1 cellular context compared by ENCODE assay signal in genomic region chr22:42994917-42995562, GRCh38.
A peak's percentile ranks its signal among the peaks of the same experiment; 100 is the strongest.
TF ChIP-seq lines count a peak whose summit lies in the region.

No MANE protein-coding gene starts in this region.

TF ChIP-seq in HepG2, 621 proteins besides CTCF, POLR2A, EP300 and RAD21 (continued from another document and continues in another):
- TF ChIP-seq DDIT3 (CRISPR knock-in tag; IDR thresholded peaks at IDR 0.05) = no peak; the same call in 1 of the 2 replicates
- TF ChIP-seq KDM3A (CRISPR knock-in tag; IDR thresholded peaks at IDR 0.05; ENCODE audit: low read depth) = 0 out of 2 replicates have a peak, but pooled peaks have one; percentile 18
- TF ChIP-seq, protein P1, sequence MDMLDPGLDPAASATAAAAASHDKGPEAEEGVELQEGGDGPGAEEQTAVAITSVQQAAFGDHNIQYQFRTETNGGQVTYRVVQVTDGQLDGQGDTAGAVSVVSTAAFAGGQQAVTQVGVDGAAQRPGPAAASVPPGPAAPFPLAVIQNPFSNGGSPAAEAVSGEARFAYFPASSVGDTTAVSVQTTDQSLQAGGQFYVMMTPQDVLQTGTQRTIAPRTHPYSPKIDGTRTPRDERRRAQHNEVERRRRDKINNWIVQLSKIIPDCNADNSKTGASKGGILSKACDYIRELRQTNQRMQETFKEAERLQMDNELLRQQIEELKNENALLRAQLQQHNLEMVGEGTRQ (IDR thresholded peaks at IDR 0.05; ENCODE audit: low read depth, low read length) = no peak
- TF ChIP-seq, protein P1 (CRISPR knock-in tag; IDR thresholded peaks at IDR 0.05; ENCODE audit: borderline replicate concordance) = no peak
- TF ChIP-seq NFYB (CRISPR knock-in tag; IDR thresholded peaks at IDR 0.05) = no peak
- TF ChIP-seq ZNF629 (CRISPR knock-in tag; conservative IDR thresholded peaks at IDR 0.05) = no peak
- TF ChIP-seq CBX5 (CRISPR knock-in tag; IDR thresholded peaks at IDR 0.05; ENCODE audit: borderline replicate concordance) = peak; percentile 15; the same call in 1 of the 2 replicates
- TF ChIP-seq, protein P2, sequence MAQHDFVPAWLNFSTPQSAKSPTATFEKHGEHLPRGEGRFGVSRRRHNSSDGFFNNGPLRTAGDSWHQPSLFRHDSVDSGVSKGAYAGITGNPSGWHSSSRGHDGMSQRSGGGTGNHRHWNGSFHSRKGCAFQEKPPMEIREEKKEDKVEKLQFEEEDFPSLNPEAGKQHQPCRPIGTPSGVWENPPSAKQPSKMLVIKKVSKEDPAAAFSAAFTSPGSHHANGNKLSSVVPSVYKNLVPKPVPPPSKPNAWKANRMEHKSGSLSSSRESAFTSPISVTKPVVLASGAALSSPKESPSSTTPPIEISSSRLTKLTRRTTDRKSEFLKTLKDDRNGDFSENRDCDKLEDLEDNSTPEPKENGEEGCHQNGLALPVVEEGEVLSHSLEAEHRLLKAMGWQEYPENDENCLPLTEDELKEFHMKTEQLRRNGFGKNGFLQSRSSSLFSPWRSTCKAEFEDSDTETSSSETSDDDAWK (CRISPR knock-in tag; IDR thresholded peaks at IDR 0.05) = no peak
- TF ChIP-seq CCDC6 (CRISPR knock-in tag; IDR thresholded peaks at IDR 0.05) = peak; percentile 74; the same call in 1 of the 2 replicates
- TF ChIP-seq ZFYVE20 (CRISPR knock-in tag; IDR thresholded peaks at IDR 0.05; ENCODE audit: borderline replicate concordance, low read depth) = no peak
- TF ChIP-seq SPEN (CRISPR knock-in tag; IDR thresholded peaks at IDR 0.05; ENCODE audit: low read depth) = no peak
- TF ChIP-seq, protein P3, sequence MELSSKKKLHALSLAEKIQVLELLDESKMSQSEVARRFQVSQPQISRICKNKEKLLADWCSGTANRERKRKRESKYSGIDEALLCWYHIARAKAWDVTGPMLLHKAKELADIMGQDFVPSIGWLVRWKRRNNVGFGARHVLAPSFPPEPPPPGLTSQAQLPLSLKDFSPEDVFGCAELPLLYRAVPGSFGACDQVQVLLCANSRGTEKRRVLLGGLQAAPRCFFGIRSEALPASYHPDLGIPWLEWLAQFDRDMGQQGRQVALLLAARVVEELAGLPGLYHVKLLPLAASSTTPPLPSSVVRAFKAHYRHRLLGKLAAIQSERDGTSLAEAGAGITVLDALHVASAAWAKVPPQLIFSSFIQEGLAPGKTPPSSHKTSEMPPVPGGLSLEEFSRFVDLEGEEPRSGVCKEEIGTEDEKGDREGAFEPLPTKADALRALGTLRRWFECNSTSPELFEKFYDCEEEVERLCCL (CRISPR knock-in tag; IDR thresholded peaks at IDR 0.05; ENCODE audit: borderline replicate concordance) = no peak
- peak; percentile 93 for TF ChIP-seq ZSCAN29 (CRISPR knock-in tag; conservative IDR thresholded peaks at IDR 0.05)
- TF ChIP-seq ZNF713 (CRISPR knock-in tag; IDR thresholded peaks at IDR 0.05) = no peak
- no peak for TF ChIP-seq RNF2 (conservative IDR thresholded peaks at IDR 0.05; ENCODE audit: low read depth)
- no peak for TF ChIP-seq RFX5 (IDR thresholded peaks at IDR 0.05; ENCODE audit: low read depth, low read length)
- TF ChIP-seq, protein P4, sequence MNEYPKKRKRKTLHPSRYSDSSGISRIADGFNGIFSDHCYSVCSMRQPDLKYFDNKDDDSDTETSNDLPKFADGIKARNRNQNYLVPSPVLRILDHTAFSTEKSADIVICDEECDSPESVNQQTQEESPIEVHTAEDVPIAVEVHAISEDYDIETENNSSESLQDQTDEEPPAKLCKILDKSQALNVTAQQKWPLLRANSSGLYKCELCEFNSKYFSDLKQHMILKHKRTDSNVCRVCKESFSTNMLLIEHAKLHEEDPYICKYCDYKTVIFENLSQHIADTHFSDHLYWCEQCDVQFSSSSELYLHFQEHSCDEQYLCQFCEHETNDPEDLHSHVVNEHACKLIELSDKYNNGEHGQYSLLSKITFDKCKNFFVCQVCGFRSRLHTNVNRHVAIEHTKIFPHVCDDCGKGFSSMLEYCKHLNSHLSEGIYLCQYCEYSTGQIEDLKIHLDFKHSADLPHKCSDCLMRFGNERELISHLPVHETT (CRISPR knock-in tag; conservative IDR thresholded peaks at IDR 0.05) = no peak
- TF ChIP-seq ZNF138 (CRISPR knock-in tag; IDR thresholded peaks at IDR 0.05; ENCODE audit: low read depth) = no peak
- TF ChIP-seq KDM5A (IDR thresholded peaks at IDR 0.05; ENCODE audit: borderline replicate concordance, low read length) = peak; percentile 26; the same call in 1 of the 2 replicates
- no peak for TF ChIP-seq ZC3H4 (CRISPR knock-in tag; IDR thresholded peaks at IDR 0.05; ENCODE audit: borderline replicate concordance)
- no peak for TF ChIP-seq POLR2AphosphoS2 (IDR thresholded peaks at IDR 0.05; ENCODE audit: low read depth, low read length)
- TF ChIP-seq MED1 (CRISPR knock-in tag; IDR thresholded peaks at IDR 0.05) = peak; percentile 73
- TF ChIP-seq NRL (CRISPR knock-in tag; IDR thresholded peaks at IDR 0.05; ENCODE audit: borderline replicate concordance) = no peak
- no peak for TF ChIP-seq ZNF44 (CRISPR knock-in tag; IDR thresholded peaks at IDR 0.05)
- no peak for TF ChIP-seq SAFB2 (CRISPR knock-in tag; IDR thresholded peaks at IDR 0.05; ENCODE audit: borderline replicate concordance, low read depth)
- TF ChIP-seq ZNF207 (IDR thresholded peaks at IDR 0.05; ENCODE audit: borderline replicate concordance) = no peak
- TF ChIP-seq MAF1 (CRISPR knock-in tag; IDR thresholded peaks at IDR 0.05; ENCODE audit: borderline replicate concordance) = peak; percentile 56; the same call in 1 of the 2 replicates
- no peak for TF ChIP-seq HOXA7 (CRISPR knock-in tag; IDR thresholded peaks at IDR 0.05)
- TF ChIP-seq ZNF740 (CRISPR knock-in tag; IDR thresholded peaks at IDR 0.05) = no peak
- no peak for TF ChIP-seq SRSF1 (optimal IDR thresholded peaks at IDR 0.05; ENCODE audit: low read depth, low read length)
- peak; percentile 91 for TF ChIP-seq SRF (IDR thresholded peaks at IDR 0.05; ENCODE audit: low read depth, low read length)
- no peak for TF ChIP-seq PHF5A (CRISPR knock-in tag; IDR thresholded peaks at IDR 0.05; ENCODE audit: low read depth, unreplicated experiment)
- peak; percentile 60; the same call in 1 of the 2 replicates for TF ChIP-seq MED13 (CRISPR knock-in tag; IDR thresholded peaks at IDR 0.05)
- peak; percentile 85 for TF ChIP-seq NCOA2 (CRISPR knock-in tag; IDR thresholded peaks at IDR 0.05)
- no peak for TF ChIP-seq IKZF4 (CRISPR knock-in tag; IDR thresholded peaks at IDR 0.05; ENCODE audit: borderline replicate concordance, low read depth, not compliant biosample characterization)
- TF ChIP-seq, protein P5, sequence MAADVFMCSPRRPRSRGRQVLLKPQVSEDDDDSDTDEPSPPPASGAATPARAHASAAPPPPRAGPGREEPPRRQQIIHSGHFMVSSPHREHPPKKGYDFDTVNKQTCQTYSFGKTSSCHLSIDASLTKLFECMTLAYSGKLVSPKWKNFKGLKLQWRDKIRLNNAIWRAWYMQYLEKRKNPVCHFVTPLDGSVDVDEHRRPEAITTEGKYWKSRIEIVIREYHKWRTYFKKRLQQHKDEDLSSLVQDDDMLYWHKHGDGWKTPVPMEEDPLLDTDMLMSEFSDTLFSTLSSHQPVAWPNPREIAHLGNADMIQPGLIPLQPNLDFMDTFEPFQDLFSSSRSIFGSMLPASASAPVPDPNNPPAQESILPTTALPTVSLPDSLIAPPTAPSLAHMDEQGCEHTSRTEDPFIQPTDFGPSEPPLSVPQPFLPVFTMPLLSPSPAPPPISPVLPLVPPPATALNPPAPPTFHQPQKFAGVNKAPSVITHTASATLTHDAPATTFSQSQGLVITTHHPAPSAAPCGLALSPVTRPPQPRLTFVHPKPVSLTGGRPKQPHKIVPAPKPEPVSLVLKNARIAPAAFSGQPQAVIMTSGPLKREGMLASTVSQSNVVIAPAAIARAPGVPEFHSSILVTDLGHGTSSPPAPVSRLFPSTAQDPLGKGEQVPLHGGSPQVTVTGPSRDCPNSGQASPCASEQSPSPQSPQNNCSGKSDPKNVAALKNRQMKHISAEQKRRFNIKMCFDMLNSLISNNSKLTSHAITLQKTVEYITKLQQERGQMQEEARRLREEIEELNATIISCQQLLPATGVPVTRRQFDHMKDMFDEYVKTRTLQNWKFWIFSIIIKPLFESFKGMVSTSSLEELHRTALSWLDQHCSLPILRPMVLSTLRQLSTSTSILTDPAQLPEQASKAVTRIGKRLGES (CRISPR knock-in tag; IDR thresholded peaks at IDR 0.05; ENCODE audit: borderline replicate concordance) = 0 out of 2 replicates have a peak, but pooled peaks have one; percentile 46
- no peak for TF ChIP-seq MEIS2 (CRISPR knock-in tag; IDR thresholded peaks at IDR 0.05)
- TF ChIP-seq THAP9 (CRISPR knock-in tag; IDR thresholded peaks at IDR 0.05; ENCODE audit: borderline replicate concordance) = no peak
- no peak for TF ChIP-seq ZIK1 (CRISPR knock-in tag; IDR thresholded peaks at IDR 0.05; ENCODE audit: borderline replicate concordance, low read depth)
- no peak for TF ChIP-seq ZBTB7A (CRISPR knock-in tag; IDR thresholded peaks at IDR 0.05)
- TF ChIP-seq, protein P6, sequence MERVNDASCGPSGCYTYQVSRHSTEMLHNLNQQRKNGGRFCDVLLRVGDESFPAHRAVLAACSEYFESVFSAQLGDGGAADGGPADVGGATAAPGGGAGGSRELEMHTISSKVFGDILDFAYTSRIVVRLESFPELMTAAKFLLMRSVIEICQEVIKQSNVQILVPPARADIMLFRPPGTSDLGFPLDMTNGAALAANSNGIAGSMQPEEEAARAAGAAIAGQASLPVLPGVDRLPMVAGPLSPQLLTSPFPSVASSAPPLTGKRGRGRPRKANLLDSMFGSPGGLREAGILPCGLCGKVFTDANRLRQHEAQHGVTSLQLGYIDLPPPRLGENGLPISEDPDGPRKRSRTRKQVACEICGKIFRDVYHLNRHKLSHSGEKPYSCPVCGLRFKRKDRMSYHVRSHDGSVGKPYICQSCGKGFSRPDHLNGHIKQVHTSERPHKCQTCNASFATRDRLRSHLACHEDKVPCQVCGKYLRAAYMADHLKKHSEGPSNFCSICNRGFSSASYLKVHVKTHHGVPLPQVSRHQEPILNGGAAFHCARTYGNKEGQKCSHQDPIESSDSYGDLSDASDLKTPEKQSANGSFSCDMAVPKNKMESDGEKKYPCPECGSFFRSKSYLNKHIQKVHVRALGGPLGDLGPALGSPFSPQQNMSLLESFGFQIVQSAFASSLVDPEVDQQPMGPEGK (CRISPR knock-in tag; IDR thresholded peaks at IDR 0.05) = peak; percentile 18
- TF ChIP-seq, protein P7, sequence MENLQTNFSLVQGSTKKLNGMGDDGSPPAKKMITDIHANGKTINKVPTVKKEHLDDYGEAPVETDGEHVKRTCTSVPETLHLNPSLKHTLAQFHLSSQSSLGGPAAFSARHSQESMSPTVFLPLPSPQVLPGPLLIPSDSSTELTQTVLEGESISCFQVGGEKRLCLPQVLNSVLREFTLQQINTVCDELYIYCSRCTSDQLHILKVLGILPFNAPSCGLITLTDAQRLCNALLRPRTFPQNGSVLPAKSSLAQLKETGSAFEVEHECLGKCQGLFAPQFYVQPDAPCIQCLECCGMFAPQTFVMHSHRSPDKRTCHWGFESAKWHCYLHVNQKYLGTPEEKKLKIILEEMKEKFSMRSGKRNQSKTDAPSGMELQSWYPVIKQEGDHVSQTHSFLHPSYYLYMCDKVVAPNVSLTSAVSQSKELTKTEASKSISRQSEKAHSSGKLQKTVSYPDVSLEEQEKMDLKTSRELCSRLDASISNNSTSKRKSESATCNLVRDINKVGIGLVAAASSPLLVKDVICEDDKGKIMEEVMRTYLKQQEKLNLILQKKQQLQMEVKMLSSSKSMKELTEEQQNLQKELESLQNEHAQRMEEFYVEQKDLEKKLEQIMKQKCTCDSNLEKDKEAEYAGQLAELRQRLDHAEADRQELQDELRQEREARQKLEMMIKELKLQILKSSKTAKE (CRISPR knock-in tag; IDR thresholded peaks at IDR 0.05; ENCODE audit: borderline replicate concordance) = peak; percentile 66; the same call in 1 of the 2 replicates
- peak; percentile 58; the same call in 1 of the 2 replicates for TF ChIP-seq ZNF263 (CRISPR knock-in tag; IDR thresholded peaks at IDR 0.05)
- no peak for TF ChIP-seq NR2F1 (CRISPR knock-in tag; IDR thresholded peaks at IDR 0.05)
- TF ChIP-seq XRCC5 (optimal IDR thresholded peaks at IDR 0.05; ENCODE audit: low read length) = peak; percentile 44
- TF ChIP-seq ZFP90 (CRISPR knock-in tag; IDR thresholded peaks at IDR 0.05; ENCODE audit: borderline replicate concordance) = no peak
- peak; percentile 77 for TF ChIP-seq HIVEP1 (CRISPR knock-in tag; IDR thresholded peaks at IDR 0.05)
- TF ChIP-seq RBFOX2 (IDR thresholded peaks at IDR 0.05; ENCODE audit: low read depth, low read length) = no peak; the same call in 1 of the 2 replicates
- TF ChIP-seq SP140L (CRISPR knock-in tag; IDR thresholded peaks at IDR 0.05; ENCODE audit: borderline replicate concordance) = no peak
- no peak for TF ChIP-seq SIN3B (IDR thresholded peaks at IDR 0.05; ENCODE audit: low read length)
- peak; percentile 89 for TF ChIP-seq ZNF543 (CRISPR knock-in tag; IDR thresholded peaks at IDR 0.05)
- no peak for TF ChIP-seq ZNF775 (CRISPR knock-in tag; IDR thresholded peaks at IDR 0.05; ENCODE audit: borderline replicate concordance)
- peak; percentile 66; the same call in 1 of the 2 replicates for TF ChIP-seq ZNF766 (CRISPR knock-in tag; IDR thresholded peaks at IDR 0.05; ENCODE audit: borderline replicate concordance)
